8 cellular contexts compared by ENCODE assay signal in genomic region chr15:41494190-41494921, GRCh38. TPM values are rescaled to one million over a fixed set of nuclear protein-coding genes. Genes with fewer than 3 reads are reported as not detected.
A peak's percentile ranks its signal among the peaks of the same experiment; 100 is the strongest.
DNase-seq lines count a peak whose midpoint lies in the region; ATAC-seq and TF ChIP-seq lines count a peak whose summit lies in the region.

No MANE protein-coding gene starts in this region.

- H3K36me3 ChIP-seq in DND-41 (ENCODE audit: insufficient read depth, low read length) (no peaks in the 10 kb centered on the region), sigmoid colon (no peaks in the 10 kb centered on the region)

- no peaks in the 10 kb centered on the region for H3K9me3 Mint-ChIP-seq in activated CD8-positive, alpha-beta memory T cell treated with anti-CD3 and anti-CD28 coated beads, Interleukin-2, amount 10 ng/mL, durations not matched to agents 7 days and 5 days (ENCODE audit: low read depth)

- H3K9me3 ChIP-seq in DND-41 (ENCODE audit: insufficient read depth, low read length, severe bottlenecking) (no peaks in the 10 kb centered on the region), sigmoid colon (no peaks in the 10 kb centered on the region)

- H2AFZ ChIP-seq in DND-41 (ENCODE audit: low read depth, low read length): peak overlapping the region; percentile 79

- H3K4me3 Mint-ChIP-seq in activated CD8-positive, alpha-beta memory T cell treated with anti-CD3 and anti-CD28 coated beads, Interleukin-2, amount 10 ng/mL, durations not matched to agents 7 days and 5 days: peak overlapping the region; percentile 43

- peaks cover 26% of the 10 kb centered on the region for H3K4me1 ChIP-seq in DND-41 (ENCODE audit: insufficient read depth, low read length)
- H3K4me1 ChIP-seq in sigmoid colon: peaks cover 4 to 34% (median 30%) of the 10 kb centered on the region in 4 donors

- peaks cover 62% of the 10 kb centered on the region for H3K27me3 Mint-ChIP-seq in activated CD8-positive, alpha-beta memory T cell treated with anti-CD3 and anti-CD28 coated beads, Interleukin-2, amount 10 ng/mL, durations not matched to agents 7 days and 5 days

- TF ChIP-seq POLR2A in sigmoid colon (IDR thresholded peaks at IDR 0.05): no peak

- H3K27ac ChIP-seq in DND-41 (ENCODE audit: low read length) (no peak overlapping the region), sigmoid colon (peak overlapping the region in 1 of 4 donors; percentile 25)

- H3K27ac Mint-ChIP-seq in activated CD8-positive, alpha-beta memory T cell treated with anti-CD3 and anti-CD28 coated beads, Interleukin-2, amount 10 ng/mL, durations not matched to agents 7 days and 5 days: no peak overlapping the region

- no peak for TF ChIP-seq EP300 in sigmoid colon (IDR thresholded peaks at IDR 0.05)

- DNase-seq in DND-41 (peak; percentile 55), HuH-7 (ENCODE audit: low spot score) (peak; percentile 78), germinal center (ENCODE audit: low spot score) (peak; percentile 56), sigmoid colon (no peak), DMS114 treated with DMSO at 0.1 percent for 48 hours (lab: John Stamatoyannopoulos, UW; ENCODE audit: unreplicated experiment) (no peak), NOMO-1 treated with DMSO at 0.1 percent for 48 hours (lab: John Stamatoyannopoulos, UW; ENCODE audit: unreplicated experiment) (no peak)
- no peak for DNase-seq in activated CD8-positive, alpha-beta memory T cell treated with anti-CD3 and anti-CD28 coated beads, Interleukin-2, amount 10 ng/mL, durations not matched to agents 7 days and 5 days

- H3K4me2 ChIP-seq in DND-41 (ENCODE audit: insufficient read depth, low read length): peak overlapping the region; percentile 98

- H3K9ac ChIP-seq in DND-41 (ENCODE audit: low read depth, low read length): peak overlapping the region; percentile 94

- H3K79me2 ChIP-seq in DND-41 (ENCODE audit: insufficient read depth, low read length): no peaks in the 10 kb centered on the region

- H3K4me1 Mint-ChIP-seq in activated CD8-positive, alpha-beta memory T cell treated with anti-CD3 and anti-CD28 coated beads, Interleukin-2, amount 10 ng/mL, durations not matched to agents 7 days and 5 days: peaks cover 40% of the 10 kb centered on the region

- H3K36me3 Mint-ChIP-seq in activated CD8-positive, alpha-beta memory T cell treated with anti-CD3 and anti-CD28 coated beads, Interleukin-2, amount 10 ng/mL, durations not matched to agents 7 days and 5 days: no peaks in the 10 kb centered on the region

- CTCF ChIA-PET in activated CD8-positive, alpha-beta memory T cell treated with anti-CD3 and anti-CD28 coated beads, Interleukin-2, amount 10 ng/mL, durations not matched to agents 7 days and 5 days (lab: Charles Lee): interaction anchor here (2.2 kb wide), 1 partner anchor 29 kb away, joined by 10 read pairs; no protein-coding TSS in a partner anchor

- H3K4me3 ChIP-seq in DND-41 (ENCODE audit: low read depth in 1 of 2, low read length in 2 of 2) (peak overlapping the region; percentile 24 to 76; a peak in 3 of 4 replicates), sigmoid colon (peak overlapping the region; percentile 14 to 69 (median 59))

- TF ChIP-seq CTCF in DND-41 (IDR thresholded peaks at IDR 0.05; ENCODE audit: borderline replicate concordance, extremely low read depth, low read length, poor library complexity, severe bottlenecking) (no peak), sigmoid colon (IDR thresholded peaks at IDR 0.05) (no peak)

- H4K20me1 ChIP-seq in DND-41 (ENCODE audit: insufficient read depth, low read length): peaks cover 4% of the 10 kb centered on the region; the same call in 1 of the 2 replicates

- H3K27me3 ChIP-seq in DND-41 (ENCODE audit: insufficient read depth, low read length, poor library complexity) (peaks cover 9% of the 10 kb centered on the region), sigmoid colon (peaks cover 19 to 92% (median 36%) of the 10 kb centered on the region in 3 donors)

- intact Hi-C loops in sigmoid colon (cut with DNase I): no loop called here

- 1% methylated on average over 77 of the region's 77 CpGs for WGBS in sigmoid colon, 2 donors

- ATAC-seq in DND-41 (ENCODE audit: insufficient read depth, low read depth): peak; percentile 31; the same call in 2 of the 3 replicates
- peak; percentile 7 for ATAC-seq in GM21447 (IDR thresholded peaks at IDR 0.05; ENCODE audit: unreplicated experiment)
- peak; percentile 9 for ATAC-seq in activated CD8-positive, alpha-beta memory T cell treated with anti-CD3 and anti-CD28 coated beads, Interleukin-2, amount 10 ng/mL, durations not matched to agents 7 days and 5 days

RNA-seq across cellular contexts. Expression of gene ITPKA, which starts 0.7 kb away (rescaled TPM):
- total RNA-seq in activated CD8-positive, alpha-beta memory T cell treated with anti-CD3 and anti-CD28 coated beads, Interleukin-2, amount 10 ng/mL, durations not matched to agents 7 days and 5 days: under 1 TPM in 1 of 2 experiments, not detected in 1; 0.52 TPM
- total RNA-seq in sigmoid colon: 1 to 10 TPM in 2 of 4 donors, under 1 TPM in 1, not detected in 1; 0.49 to 1.4 (median 1.4) TPM
- 10 to 100 TPM; 11.3 to 52.9 (median 28.4) TPM for polyA plus RNA-seq in sigmoid colon

RNA-seq across cellular contexts. Expression of gene LTK, which starts 19.3 kb away (rescaled TPM):
- total RNA-seq in activated CD8-positive, alpha-beta memory T cell treated with anti-CD3 and anti-CD28 coated beads, Interleukin-2, amount 10 ng/mL, durations not matched to agents 7 days and 5 days: under 1 TPM; 0.20 to 0.30 TPM
- total RNA-seq in sigmoid colon: 1 to 10 TPM in 3 of 4 donors, not detected in 1; 1.6 to 2.5 (median 1.8) TPM
- 1 to 10 TPM; 4.1 to 4.8 (median 4.6) TPM for polyA plus RNA-seq in sigmoid colon

RNA-seq across cellular contexts. Expression of gene RPAP1, which starts 49.7 kb away (rescaled TPM):
- total RNA-seq in activated CD8-positive, alpha-beta memory T cell treated with anti-CD3 and anti-CD28 coated beads, Interleukin-2, amount 10 ng/mL, durations not matched to agents 7 days and 5 days: 10 to 100 TPM; 38.2 to 40.0 TPM
- 10 to 100 TPM; 13.8 to 22.2 (median 15.4) TPM for total RNA-seq in sigmoid colon
- polyA plus RNA-seq in sigmoid colon: 10 to 100 TPM in 1 of 3 donors, 1 to 10 TPM in 2; 4.2 to 18.8 (median 4.2) TPM

Comparison
In these comparisons a context has a peak if more than half of its experiments do, and no peak if none do; other contexts are left out.
1. DNase-seq: peak in DND-41 (single experiment), HuH-7 (single experiment) and germinal center (single experiment); none in activated CD8-positive, alpha-beta memory T cell treated with anti-CD3 and anti-CD28 coated beads, Interleukin-2, amount 10 ng/mL, durations not matched to agents 7 days and 5 days (single experiment), sigmoid colon (single experiment), DMS114 treated with DMSO at 0.1 percent for 48 hours (single experiment) and NOMO-1 treated with DMSO at 0.1 percent for 48 hours (single experiment).
2. Peak in every context shown above with its lines, with median percentiles within 50 percentile points of each other: ATAC-seq.